ENCODE assay signal across 3 cellular contexts in the genomic region with DNA sequence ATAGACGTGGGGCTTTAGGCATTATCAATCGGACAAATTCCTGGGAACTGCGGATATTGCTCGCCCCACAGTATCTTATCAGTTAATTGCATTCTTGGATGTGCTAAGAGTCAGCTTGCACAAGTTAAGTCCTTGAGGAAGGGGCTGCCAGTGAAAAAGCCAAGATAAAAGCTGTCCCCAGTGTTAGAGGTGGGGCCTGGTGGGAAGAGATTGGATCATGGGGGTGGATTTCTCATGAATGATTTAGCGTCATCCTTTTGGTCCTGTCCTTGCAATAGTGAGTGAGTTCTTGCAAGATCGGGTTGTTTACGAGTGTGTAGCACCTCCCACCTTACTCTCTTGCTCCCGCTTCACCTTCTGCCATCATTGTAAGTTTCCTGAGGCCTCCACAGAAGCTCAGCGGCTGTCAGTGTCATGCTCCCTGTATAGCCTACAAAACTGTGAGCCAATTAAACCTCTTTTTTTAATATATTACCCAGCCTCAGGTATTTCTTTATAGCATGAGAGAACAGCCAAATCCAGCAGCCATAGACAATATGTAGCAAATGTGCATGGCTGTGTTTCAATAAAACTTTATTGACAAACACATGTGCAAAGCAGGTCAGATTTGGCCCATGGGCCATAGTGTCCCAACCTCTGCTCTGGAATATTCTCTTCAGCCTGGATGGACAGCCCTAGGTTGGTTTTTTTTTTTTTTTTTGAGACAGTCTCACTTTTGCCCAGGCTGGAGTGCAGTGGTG.
TF ChIP-seq lines count a peak whose summit lies in the region.
"Not testable (repeated sequence)": the region's sequence is repeated elsewhere in the genome, so short reads cannot be mapped to it uniquely, and the experiment has no call there.

No MANE protein-coding gene starts in this region.

TF ChIP-seq in GM12878, 131 proteins besides CTCF, POLR2A, EP300 and RAD21:
- TF ChIP-seq ZBTB40 (IDR thresholded peaks at IDR 0.05; ENCODE audit: borderline replicate concordance): 0 out of 2 replicates have a peak, but pooled peaks have one; percentile 15

TF ChIP-seq in K562, 482 proteins besides CTCF, POLR2A, EP300 and RAD21 (continues in another document):
- TF ChIP-seq CBFA2T2 (conservative IDR thresholded peaks at IDR 0.05) (peak; percentile 90), EGR1 (conservative IDR thresholded peaks at IDR 0.05) (peak; percentile 76), SMAD4 (CRISPR knock-in tag; conservative IDR thresholded peaks at IDR 0.05) (peak; percentile 52), CEBPB (tag; IDR thresholded peaks at IDR 0.05) (peak; percentile 79), RNF2 (IDR thresholded peaks at IDR 0.05) (0 out of 2 replicates have a peak, but pooled peaks have one; percentile 36), CBFA2T3 (IDR thresholded peaks at IDR 0.05) (peak; percentile 90), JUND (IDR thresholded peaks at IDR 0.05; ENCODE audit: borderline replicate concordance, low read depth, low read length) (peak; percentile 13; the same call in 1 of the 2 replicates), ARNT (IDR thresholded peaks at IDR 0.05) (peak in 1 of 2 experiments; percentile 37; a peak in 1 of 4 replicates), MEIS2 (IDR thresholded peaks at IDR 0.05; ENCODE audit: partially characterized antibody) (peak; percentile 92), HDAC3 (IDR thresholded peaks at IDR 0.05; ENCODE audit: borderline replicate concordance, partially characterized antibody) (peak; percentile 62), BCOR (IDR thresholded peaks at IDR 0.05) (peak; percentile 31; the same call in 1 of the 2 replicates), MTA3 (IDR thresholded peaks at IDR 0.05; ENCODE audit: borderline replicate concordance) (0 out of 2 replicates have a peak, but pooled peaks have one; percentile 31), CC2D1A (IDR thresholded peaks at IDR 0.05) (peak; percentile 34; the same call in 1 of the 2 replicates), EP400 (IDR thresholded peaks at IDR 0.05) (peak; percentile 64), ZNF589 (CRISPR knock-in tag; IDR thresholded peaks at IDR 0.05; ENCODE audit: low read depth) (peak; percentile 69; the same call in 1 of the 2 replicates), CTBP1 (IDR thresholded peaks at IDR 0.05; ENCODE audit: borderline replicate concordance) (peak; percentile 66; the same call in 1 of the 2 replicates), LEF1 (IDR thresholded peaks at IDR 0.05) (peak; percentile 73), NRF1 (conservative IDR thresholded peaks at IDR 0.05 in 1 of 2, IDR thresholded peaks at IDR 0.05 in 1 of 2) (peak in 1 of 2 experiments; percentile 13; a peak in 1 of 4 replicates), TAL1 (IDR thresholded peaks at IDR 0.05) (peak; percentile 94), NFIC (IDR thresholded peaks at IDR 0.05) (peak; percentile 75), PML (IDR thresholded peaks at IDR 0.05; ENCODE audit: low read length) (0 out of 2 replicates have a peak, but pooled peaks have one; percentile 33), ATF1 (tag; IDR thresholded peaks at IDR 0.05) (peak; percentile 59)
- TF ChIP-seq JUND (tag; IDR thresholded peaks at IDR 0.05; ENCODE audit: borderline replicate concordance, low read depth, low read length); ATF1 (CRISPR knock-in tag; IDR thresholded peaks at IDR 0.05): not testable (repeated sequence)
- TF ChIP-seq, protein P1, sequence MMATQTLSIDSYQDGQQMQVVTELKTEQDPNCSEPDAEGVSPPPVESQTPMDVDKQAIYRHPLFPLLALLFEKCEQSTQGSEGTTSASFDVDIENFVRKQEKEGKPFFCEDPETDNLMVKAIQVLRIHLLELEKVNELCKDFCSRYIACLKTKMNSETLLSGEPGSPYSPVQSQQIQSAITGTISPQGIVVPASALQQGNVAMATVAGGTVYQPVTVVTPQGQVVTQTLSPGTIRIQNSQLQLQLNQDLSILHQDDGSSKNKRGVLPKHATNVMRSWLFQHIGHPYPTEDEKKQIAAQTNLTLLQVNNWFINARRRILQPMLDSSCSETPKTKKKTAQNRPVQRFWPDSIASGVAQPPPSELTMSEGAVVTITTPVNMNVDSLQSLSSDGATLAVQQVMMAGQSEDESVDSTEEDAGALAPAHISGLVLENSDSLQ (IDR thresholded peaks at IDR 0.05): peak; percentile 83

TF ChIP-seq in HepG2, 621 proteins besides CTCF, POLR2A, EP300 and RAD21:
- TF ChIP-seq ZBTB40 (IDR thresholded peaks at IDR 0.05) (peak; percentile 33; the same call in 1 of the 2 replicates), ZBTB40 (CRISPR knock-in tag; IDR thresholded peaks at IDR 0.05) (peak; percentile 96)
TF ChIP-seq in HepG2: peak in this region for 1; not testable (repeated sequence) for 620.
